Comparison of ENCODE assay signal across 1 cellular context in the genomic region with DNA sequence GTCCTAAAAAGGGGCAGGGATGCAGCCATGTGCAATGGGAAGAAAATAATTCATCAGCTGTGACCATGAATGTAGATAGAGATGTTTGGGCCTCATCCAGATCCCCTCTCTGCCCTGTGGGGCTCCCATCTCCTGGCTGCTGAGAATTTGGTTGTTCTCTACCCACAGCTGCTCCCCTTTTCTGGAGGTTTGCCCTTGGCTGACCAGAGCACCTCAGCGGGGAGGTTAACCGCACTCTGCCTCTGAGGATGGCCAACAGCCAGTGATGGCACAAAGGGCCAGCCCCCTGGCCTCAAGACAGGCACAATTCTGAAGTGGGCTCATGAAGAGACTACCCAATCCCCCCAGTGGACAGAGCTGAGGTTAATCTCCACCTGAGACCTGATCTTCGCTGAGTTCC.
TF ChIP-seq lines count a peak whose summit lies in the region.

No MANE protein-coding gene starts in this region.

TF ChIP-seq in HCT116, 20 proteins besides CTCF, POLR2A, EP300 and RAD21 (continued from another document):
- TF ChIP-seq, protein P1, sequence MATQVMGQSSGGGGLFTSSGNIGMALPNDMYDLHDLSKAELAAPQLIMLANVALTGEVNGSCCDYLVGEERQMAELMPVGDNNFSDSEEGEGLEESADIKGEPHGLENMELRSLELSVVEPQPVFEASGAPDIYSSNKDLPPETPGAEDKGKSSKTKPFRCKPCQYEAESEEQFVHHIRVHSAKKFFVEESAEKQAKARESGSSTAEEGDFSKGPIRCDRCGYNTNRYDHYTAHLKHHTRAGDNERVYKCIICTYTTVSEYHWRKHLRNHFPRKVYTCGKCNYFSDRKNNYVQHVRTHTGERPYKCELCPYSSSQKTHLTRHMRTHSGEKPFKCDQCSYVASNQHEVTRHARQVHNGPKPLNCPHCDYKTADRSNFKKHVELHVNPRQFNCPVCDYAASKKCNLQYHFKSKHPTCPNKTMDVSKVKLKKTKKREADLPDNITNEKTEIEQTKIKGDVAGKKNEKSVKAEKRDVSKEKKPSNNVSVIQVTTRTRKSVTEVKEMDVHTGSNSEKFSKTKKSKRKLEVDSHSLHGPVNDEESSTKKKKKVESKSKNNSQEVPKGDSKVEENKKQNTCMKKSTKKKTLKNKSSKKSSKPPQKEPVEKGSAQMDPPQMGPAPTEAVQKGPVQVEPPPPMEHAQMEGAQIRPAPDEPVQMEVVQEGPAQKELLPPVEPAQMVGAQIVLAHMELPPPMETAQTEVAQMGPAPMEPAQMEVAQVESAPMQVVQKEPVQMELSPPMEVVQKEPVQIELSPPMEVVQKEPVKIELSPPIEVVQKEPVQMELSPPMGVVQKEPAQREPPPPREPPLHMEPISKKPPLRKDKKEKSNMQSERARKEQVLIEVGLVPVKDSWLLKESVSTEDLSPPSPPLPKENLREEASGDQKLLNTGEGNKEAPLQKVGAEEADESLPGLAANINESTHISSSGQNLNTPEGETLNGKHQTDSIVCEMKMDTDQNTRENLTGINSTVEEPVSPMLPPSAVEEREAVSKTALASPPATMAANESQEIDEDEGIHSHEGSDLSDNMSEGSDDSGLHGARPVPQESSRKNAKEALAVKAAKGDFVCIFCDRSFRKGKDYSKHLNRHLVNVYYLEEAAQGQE (IDR thresholded peaks at IDR 0.05; ENCODE audit: low read depth): no peak
- TF ChIP-seq CEBPB (IDR thresholded peaks at IDR 0.05; ENCODE audit: low read depth) (no peak), FOSL1 (IDR thresholded peaks at IDR 0.05; ENCODE audit: low read depth) (no peak), SP1 (IDR thresholded peaks at IDR 0.05; ENCODE audit: low read depth) (no peak), SRF (IDR thresholded peaks at IDR 0.05; ENCODE audit: low read depth) (no peak), YY1 (IDR thresholded peaks at IDR 0.05; ENCODE audit: extremely low read depth, insufficient replicate concordance, low read depth, low read length) (no peak)
- TF ChIP-seq, protein P2, sequence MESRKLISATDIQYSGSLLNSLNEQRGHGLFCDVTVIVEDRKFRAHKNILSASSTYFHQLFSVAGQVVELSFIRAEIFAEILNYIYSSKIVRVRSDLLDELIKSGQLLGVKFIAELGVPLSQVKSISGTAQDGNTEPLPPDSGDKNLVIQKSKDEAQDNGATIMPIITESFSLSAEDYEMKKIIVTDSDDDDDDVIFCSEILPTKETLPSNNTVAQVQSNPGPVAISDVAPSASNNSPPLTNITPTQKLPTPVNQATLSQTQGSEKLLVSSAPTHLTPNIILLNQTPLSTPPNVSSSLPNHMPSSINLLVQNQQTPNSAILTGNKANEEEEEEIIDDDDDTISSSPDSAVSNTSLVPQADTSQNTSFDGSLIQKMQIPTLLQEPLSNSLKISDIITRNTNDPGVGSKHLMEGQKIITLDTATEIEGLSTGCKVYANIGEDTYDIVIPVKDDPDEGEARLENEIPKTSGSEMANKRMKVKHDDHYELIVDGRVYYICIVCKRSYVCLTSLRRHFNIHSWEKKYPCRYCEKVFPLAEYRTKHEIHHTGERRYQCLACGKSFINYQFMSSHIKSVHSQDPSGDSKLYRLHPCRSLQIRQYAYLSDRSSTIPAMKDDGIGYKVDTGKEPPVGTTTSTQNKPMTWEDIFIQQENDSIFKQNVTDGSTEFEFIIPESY (IDR thresholded peaks at IDR 0.05; ENCODE audit: extremely low read depth, insufficient replicate concordance, low read length): no peak
- TF ChIP-seq, protein P3, sequence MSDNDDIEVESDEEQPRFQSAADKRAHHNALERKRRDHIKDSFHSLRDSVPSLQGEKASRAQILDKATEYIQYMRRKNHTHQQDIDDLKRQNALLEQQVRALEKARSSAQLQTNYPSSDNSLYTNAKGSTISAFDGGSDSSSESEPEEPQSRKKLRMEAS (IDR thresholded peaks at IDR 0.05): no peak
